Comparison of ENCODE assay signal across 19 cellular contexts in the genomic region with DNA sequence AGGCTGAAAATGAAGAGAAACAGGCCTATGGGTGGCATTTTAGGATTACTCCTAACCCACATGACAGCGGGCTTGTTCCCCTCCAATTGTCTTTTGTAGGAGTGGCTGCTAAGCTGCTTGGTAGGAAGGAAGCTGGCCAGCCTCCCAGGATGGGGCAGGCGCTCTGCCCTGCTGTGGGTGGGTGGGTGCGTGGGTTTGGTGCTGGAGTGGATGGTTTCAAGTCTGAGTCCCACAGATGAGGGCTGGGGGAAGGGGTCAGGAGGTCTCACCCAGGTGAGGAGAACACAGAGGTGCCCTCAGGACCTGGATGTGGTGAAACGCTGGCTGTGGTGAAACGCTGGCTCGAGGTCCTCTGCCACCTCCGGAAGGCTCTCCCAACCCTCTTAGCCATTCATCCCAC.
"Had no signal": no experiment of that assay in that cellular context is flagged by ENCODE, and none has a peak within 500 bp of the region (broad histone marks: within the 10 kb centered on the region; RNA-seq: fewer than 3 reads in every experiment).

No MANE protein-coding gene starts in this region.

- H3K27me3 ChIP-seq: gastrocnemius medialis, heart right ventricle, neutrophil, right lobe of liver, upper lobe of left lung, vagina had no signal

- ATAC-seq: gastrocnemius medialis; heart right ventricle; left lobe of liver; mucosa of descending colon; naive thymus-derived CD8-positive, alpha-beta T cell; psoas muscle; right lobe of liver; stimulated activated memory B cell treated with anti-CD40 and anti-IgM and Interleukin-4, amounts not matched to agents 10 μg/mL and 1 μg/mL and 100 μg/mL, for 72 hours had no signal

- H3K4me3 ChIP-seq: esophagus muscularis mucosa, gastrocnemius medialis, heart right ventricle, mucosa of descending colon, psoas muscle, right lobe of liver, tibial artery, upper lobe of left lung, vagina had no signal

- H3K9me3 ChIP-seq: gastrocnemius medialis, mucosa of descending colon, neutrophil, psoas muscle, right lobe of liver, tibial artery, vagina had no signal

- DNase-seq: effector memory CD4-positive, alpha-beta T cell; gastrocnemius medialis; heart right ventricle; islet precursor cell; mammary epithelial cell; mucosa of descending colon; psoas muscle; retina; right lobe of liver; stimulated activated CD4-positive, alpha-beta T cell treated with anti-CD3 and anti-CD28 coated beads, Interleukin-4, amount 100 ng/mL, for 24 hours; tibial artery; upper lobe of left lung had no signal

- H3K4me1 ChIP-seq: esophagus muscularis mucosa, gastrocnemius medialis, heart right ventricle, psoas muscle, right lobe of liver, tibial artery, upper lobe of left lung, vagina had no signal

- H3K27ac ChIP-seq: epithelial cell of prostate, esophagus muscularis mucosa, gastrocnemius medialis, heart right ventricle, neutrophil, psoas muscle, right lobe of liver, tibial artery, upper lobe of left lung, vagina had no signal

- H3K36me3 ChIP-seq: esophagus muscularis mucosa, gastrocnemius medialis, heart right ventricle, neutrophil, right lobe of liver, tibial artery, upper lobe of left lung, vagina had no signal
